8 cellular contexts compared by ENCODE assay signal in the genomic region with DNA sequence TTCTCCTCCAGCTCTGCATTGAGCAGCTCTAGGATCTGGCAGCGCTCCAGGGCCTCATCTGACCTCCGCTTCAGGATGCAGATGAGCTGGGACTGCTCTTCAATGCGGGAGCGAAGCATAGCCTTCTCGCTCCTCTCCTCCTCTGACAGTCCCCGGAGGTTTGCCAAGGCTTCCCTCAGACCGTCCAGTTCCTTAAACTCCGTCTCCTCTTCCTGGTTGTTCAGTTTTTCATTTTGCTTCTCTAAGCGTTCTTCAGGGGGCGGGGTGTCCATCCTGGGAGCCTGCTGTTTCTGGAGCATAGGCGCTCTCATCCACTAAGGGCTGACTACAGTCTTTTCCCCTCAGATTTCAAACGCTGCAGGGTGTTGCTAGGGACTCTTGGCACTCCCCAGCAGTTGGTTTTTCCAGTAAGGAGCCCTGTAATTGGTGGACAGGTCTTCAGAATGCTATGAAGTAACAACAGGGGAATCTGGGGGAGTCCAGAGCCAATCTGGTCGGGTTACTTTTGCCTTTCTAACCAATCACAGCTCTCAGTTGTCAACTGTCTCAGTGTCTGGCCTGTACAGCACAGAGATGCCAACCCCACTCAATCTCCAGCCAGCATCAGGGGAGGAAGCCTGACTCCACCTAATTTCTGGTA. TPM values are rescaled to one million over a fixed set of nuclear protein-coding genes. Genes with fewer than 3 reads are reported as not detected.
DNase-seq lines count a peak whose midpoint lies in the region; ATAC-seq and TF ChIP-seq lines count a peak whose summit lies in the region.

A gene (minus strand): TSS at position 376 of the 640 bp plus-strand sequence. CDS start 65 bp downstream, at position 311.

- TF ChIP-seq CTCF in BJ (IDR thresholded peaks at IDR 0.05; ENCODE audit: insufficient read depth, low read depth, low read length), result no peak
- TF ChIP-seq CTCF in cardiac fibroblast (IDR thresholded peaks at IDR 0.05; ENCODE audit: low read depth, low read length), result no peak
- no peak for TF ChIP-seq CTCF in testis (IDR thresholded peaks at IDR 0.05)

- H3K36me3 ChIP-seq in BJ (ENCODE audit: control insufficient read depth, insufficient read depth, low read length) (no peaks in the 10 kb centered on the region), testis (ENCODE audit: low read depth, missing control alignments) (no peaks in the 10 kb centered on the region)

- peak; percentile 68 for DNase-seq in BJ (ENCODE audit: low read depth)
- peak; percentile 86 for DNase-seq in NCI-H187 treated with DMSO at 0.1 percent for 48 hours (lab: John Stamatoyannopoulos, UW)
- DNase-seq in cardiac fibroblast (ENCODE audit: low read depth in 2 of 2), result peak; percentile 97 to 99
- DNase-seq in kidney tubule cell (ENCODE audit: low spot score), result peak; percentile 96
- DNase-seq in testis, result peak; percentile 89
- no peak for DNase-seq in T-helper 2 cell treated with Interferon-gamma antibody and Interleukin-4, amounts not matched to agents 5 μg/mL and 100 μg/mL, for 36 hours (ENCODE audit: low spot score)
- DNase-seq in NOMO-1 treated with DMSO at 0.1 percent for 48 hours (lab: John Stamatoyannopoulos, UW; ENCODE audit: unreplicated experiment), result no peak

- 8 to 17% methylated on average over 13 of the region's 13 CpGs for WGBS in testis, 2 donors

- peaks cover 4% of the 10 kb centered on the region for H3K36me3 Mint-ChIP-seq in T-helper 2 cell treated with Interferon-gamma antibody and Interleukin-4, amounts not matched to agents 5 μg/mL and 100 μg/mL, for 36 hours (ENCODE audit: low read depth)

- TF ChIP-seq POLR2A in testis (IDR thresholded peaks at IDR 0.05), result no peak

- CTCF ChIA-PET in BJ (lab: Yijun Ruan, JAX), result interaction anchor here (0.9 to 1.8 kb wide), 5 partner anchors 11 to 169 kb away, joined by 3 to 6 read pairs (median 3); a partner anchor contains a TSS

- peaks cover 19% of the 10 kb centered on the region for H3K4me1 Mint-ChIP-seq in T-helper 2 cell treated with Interferon-gamma antibody and Interleukin-4, amounts not matched to agents 5 μg/mL and 100 μg/mL, for 36 hours (ENCODE audit: low read depth)

- peak within 1 kb of the TSS; percentile 56 to 82 for H3K27ac ChIP-seq in testis

- H3K4me3 Mint-ChIP-seq in T-helper 2 cell treated with Interferon-gamma antibody and Interleukin-4, amounts not matched to agents 5 μg/mL and 100 μg/mL, for 36 hours, result no peak within 1 kb of the TSS

- no peaks in the 10 kb centered on the region for H3K9me3 ChIP-seq in testis

- no peak within 1 kb of the TSS for H3K27ac Mint-ChIP-seq in T-helper 2 cell treated with Interferon-gamma antibody and Interleukin-4, amounts not matched to agents 5 μg/mL and 100 μg/mL, for 36 hours

- peak within 1 kb of the TSS; percentile 12 for H3K4me3 ChIP-seq in BJ (ENCODE audit: low read depth, low read length)
- peak within 1 kb of the TSS; percentile 48 to 63 for H3K4me3 ChIP-seq in cardiac fibroblast (replicated peaks in 1 of 2; ENCODE audit: low read depth in 2 of 2, low read length in 2 of 2)
- peak within 1 kb of the TSS; percentile 48 to 61 for H3K4me3 ChIP-seq in testis

- H3K27me3 Mint-ChIP-seq in T-helper 2 cell treated with Interferon-gamma antibody and Interleukin-4, amounts not matched to agents 5 μg/mL and 100 μg/mL, for 36 hours (ENCODE audit: low read depth), result peaks cover 2% of the 10 kb centered on the region

- ATAC-seq in GM19467 (IDR thresholded peaks at IDR 0.05; ENCODE audit: unreplicated experiment), result no peak

- peaks cover 10% of the 10 kb centered on the region for H3K4me1 ChIP-seq in testis

- POLR2A ChIA-PET in BJ (lab: Charles Lee), result no interaction called here

- intact Hi-C loops in testis (cut with DNase I; ENCODE audit: low total_unique reads), result no loop called here

- H3K9me3 Mint-ChIP-seq in T-helper 2 cell treated with Interferon-gamma antibody and Interleukin-4, amounts not matched to agents 5 μg/mL and 100 μg/mL, for 36 hours, result no peaks in the 10 kb centered on the region

- H3K27me3 ChIP-seq in BJ (ENCODE audit: control insufficient read depth, insufficient read depth, low read length) (no peaks in the 10 kb centered on the region), testis (no peaks in the 10 kb centered on the region)

RNA-seq across cellular contexts. Expression of the gene that starts here (rescaled TPM):
- polyA plus RNA-seq in BJ (2011; rRNA removed), result 0.85 and 1.1 TPM in 2 replicates
- 1.3 and 1.6 TPM in 2 replicates for polyA minus RNA-seq in BJ (2011; rRNA and poly(A)+ RNA removed)
- 10 to 100 TPM; 27.9 to 43.1 TPM for total RNA-seq in testis
- polyA plus RNA-seq in testis (ENCODE audit: insufficient read depth, low read depth, low replicate concordance), result 75.0 TPM

Comparison
In these comparisons a context has a peak if more than half of its experiments do, and no peak if none do; other contexts are left out.
1. RNA of the gene that starts here (polyA plus RNA-seq): 75.0 TPM in testis (single experiment); 0.85 to 1.1 TPM in BJ; every median in the first group is over 10 times any median in the second.
2. DNase-seq: peak in BJ (single experiment), NCI-H187 treated with DMSO at 0.1 percent for 48 hours (single experiment), cardiac fibroblast (2 of 2), kidney tubule cell (single experiment) and testis (single experiment); none in T-helper 2 cell treated with Interferon-gamma antibody and Interleukin-4, amounts not matched to agents 5 μg/mL and 100 μg/mL, for 36 hours (single experiment) and NOMO-1 treated with DMSO at 0.1 percent for 48 hours (single experiment).
3. Peak in every context shown above with its lines, with median percentiles within 50 percentile points of each other: H3K4me3 ChIP-seq.